ENCODE assay signal across 18 cellular contexts in the genomic region with DNA sequence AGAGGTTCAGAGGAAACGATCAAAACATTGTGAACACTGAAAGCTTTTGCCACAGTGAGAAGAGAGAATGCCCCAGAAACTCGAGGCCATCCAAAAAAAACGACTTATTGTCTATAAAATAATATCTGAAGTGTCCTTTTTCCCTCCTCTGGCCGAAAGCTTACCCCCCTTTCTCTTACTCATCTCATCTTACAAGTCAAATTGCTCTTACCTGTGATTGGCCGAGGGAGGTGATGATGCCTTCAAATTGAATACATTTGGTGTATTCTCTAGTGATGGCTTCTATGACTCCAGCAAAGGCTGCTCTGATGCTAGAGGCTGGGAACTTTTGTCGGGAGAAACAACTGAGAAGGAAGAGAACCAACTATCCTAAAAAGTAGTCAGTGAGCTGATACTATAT.
DNase-seq lines count a peak whose midpoint lies in the region; ATAC-seq and FAIRE-seq lines count a peak whose summit lies in the region.
"Had no signal": no experiment of that assay in that cellular context is flagged by ENCODE, and none has a peak within 500 bp of the region (broad histone marks: within the 10 kb centered on the region; RNA-seq: fewer than 3 reads in every experiment).

No MANE protein-coding gene starts in this region.

- H3K4me1 Mint-ChIP-seq in effector memory CD8-positive, alpha-beta T cell (ENCODE audit: low read depth in 2 of 2), result no peaks in the 10 kb centered on the region
- H3K4me1 Mint-ChIP-seq: B cell had no signal

- in situ Hi-C loops in SK-MEL-5 (cut with HindIII; ENCODE audit: low pct_unique_long_range_greater_than_20kb, low sequenced_read_pairs), result no loop called here

- FAIRE-seq in HTR-8/SVneo (lab: Jason Lieb, UNC), result peak; percentile 64
- FAIRE-seq: H54 had no signal

- H3K9me3 ChIP-seq in aorta (ENCODE audit: control insufficient read depth, low read length), result peaks cover 3% of the 10 kb centered on the region

- ATAC-seq in effector memory CD8-positive, alpha-beta T cell (replicated peaks), result no peak
- no peak for ATAC-seq in aorta (ENCODE audit: low FRiP score)
- ATAC-seq: PC-3 had no signal

- H3K9me3 Mint-ChIP-seq in effector memory CD8-positive, alpha-beta T cell, result peaks cover 0 to 5% of the 10 kb centered on the region in 2 donors
- H3K9me3 Mint-ChIP-seq: HFFc6 had no signal

- no peaks in the 10 kb centered on the region for H3K36me3 Mint-ChIP-seq in effector memory CD8-positive, alpha-beta T cell (ENCODE audit: insufficient read depth)

- 55 to 56% methylated on average over 6 of the region's 6 CpGs for WGBS in aorta, 2 donors

- H3K27me3 ChIP-seq in aorta (ENCODE audit: control insufficient read depth in 1 of 2, insufficient read depth in 2 of 2, low read length in 1 of 2), result no peaks in the 10 kb centered on the region

- intact Hi-C loops in aorta (cut with DNase I), result no loop called here

- no peak overlapping the region for H3K27ac Mint-ChIP-seq in effector memory CD8-positive, alpha-beta T cell
- H3K27ac Mint-ChIP-seq: B cell, HFFc6 had no signal

- H3K27me3 Mint-ChIP-seq in effector memory CD8-positive, alpha-beta T cell, result peaks cover 0 to 6% of the 10 kb centered on the region in 2 donors
- H3K27me3 Mint-ChIP-seq: B cell had no signal

- H3K4me3 Mint-ChIP-seq in effector memory CD8-positive, alpha-beta T cell, result no peak overlapping the region
- H3K4me3 Mint-ChIP-seq: B cell, HFFc6 had no signal

- H3K27ac ChIP-seq in aorta (ENCODE audit: low read depth in 1 of 2, low read length in 2 of 2), result no peak overlapping the region

- no peaks in the 10 kb centered on the region for H3K4me1 ChIP-seq in aorta (ENCODE audit: control insufficient read depth in 1 of 2, insufficient read depth in 2 of 2, low read length in 2 of 2)

- DNase-seq in NCI-H1436 (lab: John Stamatoyannopoulos, UW) (peak; percentile 12), NCI-H1436 treated with DMSO at 0.1 percent for 48 hours (lab: John Stamatoyannopoulos, UW) (no peak), HTR-8/SVneo (ENCODE audit: insufficient read length, low spot score) (no peak), NCI-H510A (lab: John Stamatoyannopoulos, UW) (peak; percentile 11), SK-MEL-5 (ENCODE audit: low read depth, low spot score) (peak; percentile 11), NCI-H1105 (lab: John Stamatoyannopoulos, UW) (no peak), aorta (no peak)
- no peak for DNase-seq in effector memory CD8-positive, alpha-beta T cell
- DNase-seq: 8988T, GDM1, HFFc6, MV-4-11, NCI-H1417 treated with DMSO at 0.1 percent for 48 hours, NCI-H2081, NCI-H774, PC-3 had no signal

- H3K36me3 ChIP-seq in aorta (ENCODE audit: control insufficient read depth in 1 of 2, insufficient read depth in 2 of 2, low read length in 1 of 2), result no peaks in the 10 kb centered on the region

- no peak overlapping the region for H3K4me3 ChIP-seq in aorta (ENCODE audit: low read length in 2 of 2)

Comparison
In these comparisons a context has a peak if more than half of its experiments do, and no peak if none do; other contexts are left out.
1. DNase-seq: peak in NCI-H1436 (single experiment), NCI-H510A (single experiment) and SK-MEL-5 (single experiment); none in NCI-H1436 treated with DMSO at 0.1 percent for 48 hours (single experiment), HTR-8/SVneo (single experiment), effector memory CD8-positive, alpha-beta T cell (0 of 3), NCI-H1105 (single experiment) and aorta (0 of 2).